In the genomic region with DNA sequence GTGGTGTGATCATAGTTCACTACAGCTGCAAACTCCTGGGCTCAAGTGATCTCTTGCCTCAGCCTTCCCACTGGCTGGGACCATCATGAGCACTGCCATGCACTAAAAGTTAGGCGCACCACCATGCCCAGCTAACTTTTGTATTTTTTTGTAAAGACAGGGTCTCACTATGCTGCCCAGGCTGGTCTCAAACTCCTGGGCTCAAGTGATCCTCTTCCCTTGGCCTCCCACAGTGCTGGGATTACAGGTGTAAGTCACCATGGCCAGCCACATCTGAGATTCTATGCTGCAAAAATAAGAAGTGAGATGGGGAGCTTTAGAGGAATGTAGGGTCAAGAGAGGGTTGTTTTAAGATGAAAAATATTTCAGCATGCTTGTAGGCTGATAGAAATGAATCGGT, we compare ENCODE assay signal across 20 cellular contexts. TPM values are rescaled to one million over a fixed set of nuclear protein-coding genes. Genes with fewer than 3 reads are reported as not detected.
DNase-seq lines count a peak whose midpoint lies in the region; ATAC-seq and TF ChIP-seq lines count a peak whose summit lies in the region.
"Had no signal": no experiment of that assay in that cellular context is flagged by ENCODE, and none has a peak within 500 bp of the region (broad histone marks: within the 10 kb centered on the region; RNA-seq: fewer than 3 reads in every experiment).

No MANE protein-coding gene starts in this region.

- peak overlapping the region; percentile 34 to 87 for H3K27ac Mint-ChIP-seq in activated naive CD4-positive, alpha-beta T cell treated with anti-CD3 and anti-CD28 coated beads, Interleukin-2, amount 50 U/mL, for 72 hours
- no peak overlapping the region for H3K27ac Mint-ChIP-seq in activated naive CD4-positive, alpha-beta T cell treated with anti-CD3 and anti-CD28 coated beads for 36 hours
- H3K27ac Mint-ChIP-seq in T-cell (peak overlapping the region; percentile 1 to 27), glutamatergic neuron (ENCODE audit: unreplicated experiment) (peak overlapping the region; percentile 9)
- H3K27ac Mint-ChIP-seq in stimulated activated naive B cell treated with anti-CD40 and anti-IgM and Interleukin-4, amounts not matched to agents 10 μg/mL and 1 μg/mL and 100 μg/mL, for 72 hours: peak overlapping the region; percentile 3

- ATAC-seq in activated naive CD4-positive, alpha-beta T cell treated with anti-CD3 and anti-CD28 coated beads, Interleukin-2, amount 50 U/mL, for 72 hours: no peak
- ATAC-seq in T-cell (replicated peaks in 1 of 4) (no peak), HG03565 (IDR thresholded peaks at IDR 0.05; ENCODE audit: unreplicated experiment) (no peak), HG03159 (IDR thresholded peaks at IDR 0.05; ENCODE audit: unreplicated experiment) (no peak)
- no peak for ATAC-seq in stimulated activated naive B cell treated with anti-CD40 and anti-IgM and Interleukin-4, amounts not matched to agents 10 μg/mL and 1 μg/mL and 100 μg/mL, for 72 hours (replicated peaks)
- ATAC-seq: body of pancreas, gastrocnemius medialis, sciatic nerve had no signal

- H3K4me3 Mint-ChIP-seq in activated naive CD4-positive, alpha-beta T cell treated with anti-CD3 and anti-CD28 coated beads for 36 hours: no peak overlapping the region
- H3K4me3 Mint-ChIP-seq in T-cell (peak overlapping the region in 2 of 3 donors; percentile 7 to 77), glutamatergic neuron (ENCODE audit: unreplicated experiment) (no peak overlapping the region)
- H3K4me3 Mint-ChIP-seq in stimulated activated naive B cell treated with anti-CD40 and anti-IgM and Interleukin-4, amounts not matched to agents 10 μg/mL and 1 μg/mL and 100 μg/mL, for 72 hours: peak overlapping the region in 1 of 2 donors; percentile 75

- H3K36me3 Mint-ChIP-seq in activated naive CD4-positive, alpha-beta T cell treated with anti-CD3 and anti-CD28 coated beads, Interleukin-2, amount 50 U/mL, for 72 hours: peaks cover 6 to 9% of the 10 kb centered on the region in 2 donors
- peaks cover 4% of the 10 kb centered on the region for H3K36me3 Mint-ChIP-seq in activated naive CD4-positive, alpha-beta T cell treated with anti-CD3 and anti-CD28 coated beads for 36 hours (ENCODE audit: low read depth)
- no peaks in the 10 kb centered on the region for H3K36me3 Mint-ChIP-seq in T-cell
- H3K36me3 Mint-ChIP-seq in glutamatergic neuron (ENCODE audit: unreplicated experiment): peaks cover 5% of the 10 kb centered on the region
- peaks cover 9 to 18% of the 10 kb centered on the region in 2 donors for H3K36me3 Mint-ChIP-seq in stimulated activated naive B cell treated with anti-CD40 and anti-IgM and Interleukin-4, amounts not matched to agents 10 μg/mL and 1 μg/mL and 100 μg/mL, for 72 hours

- POLR2A ChIA-PET in T-cell (lab: Charles Lee): no interaction called here

- CTCF ChIA-PET in activated naive CD4-positive, alpha-beta T cell treated with anti-CD3 and anti-CD28 coated beads for 36 hours (lab: Charles Lee): interaction anchor here (1.1 to 13.0 kb wide), 3 partner anchors 38 to 142 kb away, joined by 3 to 100 read pairs (median 15); partner anchors contain the start of gene DHX35
- CTCF ChIA-PET in T-cell (lab: Charles Lee): interaction anchor here in 1 of 2 donors (1.1 kb wide), 2 partner anchors 38 to 69 kb away, joined by 3 read pairs; no protein-coding TSS in a partner anchor

- intact Hi-C loops in activated naive CD4-positive, alpha-beta T cell treated with anti-CD3 and anti-CD28 coated beads for 36 hours (cut with micrococcal nuclease): no loop called here

- peaks cover 17% of the 10 kb centered on the region for H3K4me1 Mint-ChIP-seq in activated naive CD4-positive, alpha-beta T cell treated with anti-CD3 and anti-CD28 coated beads for 36 hours (ENCODE audit: low read depth)
- H3K4me1 Mint-ChIP-seq in T-cell: peaks cover 18 to 27% (median 23%) of the 10 kb centered on the region in 3 donors
- no peaks in the 10 kb centered on the region for H3K4me1 Mint-ChIP-seq in glutamatergic neuron (ENCODE audit: low read depth, unreplicated experiment)
- peaks cover 8 to 24% of the 10 kb centered on the region in 2 donors for H3K4me1 Mint-ChIP-seq in stimulated activated naive B cell treated with anti-CD40 and anti-IgM and Interleukin-4, amounts not matched to agents 10 μg/mL and 1 μg/mL and 100 μg/mL, for 72 hours

- TF ChIP-seq CTCF in glutamatergic neuron (IDR thresholded peaks at IDR 0.05; ENCODE audit: partially characterized antibody, unreplicated experiment): no peak

- no peak for DNase-seq in activated naive CD4-positive, alpha-beta T cell treated with anti-CD3 and anti-CD28 coated beads, Interleukin-2, amount 50 U/mL, for 72 hours (ENCODE audit: low spot score in 2 of 2)
- DNase-seq in activated naive CD4-positive, alpha-beta T cell treated with anti-CD3 and anti-CD28 coated beads for 36 hours: no peak
- DNase-seq in T-cell (no peak), glutamatergic neuron (no peak), T-helper 9 cell (no peak)
- no peak for DNase-seq in stimulated activated naive B cell treated with anti-CD40 and anti-IgM and Interleukin-4, amounts not matched to agents 10 μg/mL and 1 μg/mL and 100 μg/mL, for 72 hours
- DNase-seq: ACHN; activated CD4-positive, alpha-beta T cell treated with anti-CD3 and anti-CD28 coated beads, Interleukin-2, amount 50 U/mL, for 48 hours; body of pancreas; DMS153; effector CD8-positive, alpha-beta T cell; gastrocnemius medialis; GOT3; NCI-H1048; NCI-H2029; NCI-H446 treated with DMSO at 0.1 percent for 48 hours; SIG-M5 had no signal

- H3K27me3 Mint-ChIP-seq in activated naive CD4-positive, alpha-beta T cell treated with anti-CD3 and anti-CD28 coated beads for 36 hours (ENCODE audit: low read depth): no peaks in the 10 kb centered on the region
- H3K27me3 Mint-ChIP-seq in T-cell: no peaks in the 10 kb centered on the region
- H3K27me3 Mint-ChIP-seq in glutamatergic neuron (ENCODE audit: unreplicated experiment): peaks cover 12% of the 10 kb centered on the region
- H3K27me3 Mint-ChIP-seq in stimulated activated naive B cell treated with anti-CD40 and anti-IgM and Interleukin-4, amounts not matched to agents 10 μg/mL and 1 μg/mL and 100 μg/mL, for 72 hours: peaks cover 6 to 10% of the 10 kb centered on the region in 2 donors

- no peaks in the 10 kb centered on the region for H3K9me3 Mint-ChIP-seq in activated naive CD4-positive, alpha-beta T cell treated with anti-CD3 and anti-CD28 coated beads, Interleukin-2, amount 50 U/mL, for 72 hours
- H3K9me3 Mint-ChIP-seq in activated naive CD4-positive, alpha-beta T cell treated with anti-CD3 and anti-CD28 coated beads for 36 hours: no peaks in the 10 kb centered on the region
- H3K9me3 Mint-ChIP-seq in T-cell (no peaks in the 10 kb centered on the region), glutamatergic neuron (ENCODE audit: unreplicated experiment) (peaks cover 7% of the 10 kb centered on the region)
- H3K9me3 Mint-ChIP-seq in stimulated activated naive B cell treated with anti-CD40 and anti-IgM and Interleukin-4, amounts not matched to agents 10 μg/mL and 1 μg/mL and 100 μg/mL, for 72 hours: no peaks in the 10 kb centered on the region

RNA-seq across cellular contexts. Expression of gene FAM83D, which starts 1.5 kb away (rescaled TPM):
- 10 to 100 TPM; 14.5 to 18.4 TPM for total RNA-seq in activated naive CD4-positive, alpha-beta T cell treated with anti-CD3 and anti-CD28 coated beads, Interleukin-2, amount 50 U/mL, for 72 hours
- 10 to 100 TPM; 13.6 TPM for total RNA-seq in activated naive CD4-positive, alpha-beta T cell treated with anti-CD3 and anti-CD28 coated beads for 36 hours
- total RNA-seq in T-cell: 1 to 10 TPM; 1.3 to 4.0 (median 2.4) TPM
- 4.9 TPM for total RNA-seq in glutamatergic neuron (ENCODE audit: unreplicated experiment)

RNA-seq across cellular contexts. Expression of gene DHX35, which starts 37.4 kb away (rescaled TPM):
- 10 to 100 TPM; 11.6 to 12.1 TPM for total RNA-seq in activated naive CD4-positive, alpha-beta T cell treated with anti-CD3 and anti-CD28 coated beads, Interleukin-2, amount 50 U/mL, for 72 hours
- 10 to 100 TPM in 1 of 2 experiments, 1 to 10 TPM in 1; 9.5 to 10.3 TPM for total RNA-seq in activated naive CD4-positive, alpha-beta T cell treated with anti-CD3 and anti-CD28 coated beads for 36 hours
- total RNA-seq in T-cell (10 to 100 TPM in 3 of 5 donors, 1 to 10 TPM in 2; 8.6 to 11.5 (median 11.2) TPM), glutamatergic neuron (ENCODE audit: unreplicated experiment) (12.0 TPM)

Comparison
In these comparisons a context has a peak if more than half of its experiments do, and no peak if none do; other contexts are left out.
1. H3K4me3 Mint-ChIP-seq: peak in T-cell (2 of 3); none in activated naive CD4-positive, alpha-beta T cell treated with anti-CD3 and anti-CD28 coated beads for 36 hours (single experiment) and glutamatergic neuron (single experiment).